ENCODE assay signal across 1 cellular context in genomic region chr4:150255610-150256580, GRCh38.
TF ChIP-seq lines count a peak whose summit lies in the region.

No MANE protein-coding gene starts in this region.

TF ChIP-seq in WTC11, 78 proteins besides CTCF, POLR2A, EP300 and RAD21 (continued from another document):
- TF ChIP-seq NR2C2 (CRISPR knock-in tag; IDR thresholded peaks at IDR 0.05) (no peak), OVOL2 (CRISPR knock-in tag; IDR thresholded peaks at IDR 0.05; ENCODE audit: borderline replicate concordance) (no peak), JUN (CRISPR knock-in tag; IDR thresholded peaks at IDR 0.05) (no peak), ZNF219 (CRISPR knock-in tag; IDR thresholded peaks at IDR 0.05; ENCODE audit: borderline replicate concordance) (no peak), PRRX2 (CRISPR knock-in tag; IDR thresholded peaks at IDR 0.05) (no peak)
- TF ChIP-seq, protein P1, sequence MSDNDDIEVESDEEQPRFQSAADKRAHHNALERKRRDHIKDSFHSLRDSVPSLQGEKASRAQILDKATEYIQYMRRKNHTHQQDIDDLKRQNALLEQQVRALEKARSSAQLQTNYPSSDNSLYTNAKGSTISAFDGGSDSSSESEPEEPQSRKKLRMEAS (CRISPR knock-in tag; IDR thresholded peaks at IDR 0.05), result no peak
